ENCODE assay signal across 11 cellular contexts in the genomic region with DNA sequence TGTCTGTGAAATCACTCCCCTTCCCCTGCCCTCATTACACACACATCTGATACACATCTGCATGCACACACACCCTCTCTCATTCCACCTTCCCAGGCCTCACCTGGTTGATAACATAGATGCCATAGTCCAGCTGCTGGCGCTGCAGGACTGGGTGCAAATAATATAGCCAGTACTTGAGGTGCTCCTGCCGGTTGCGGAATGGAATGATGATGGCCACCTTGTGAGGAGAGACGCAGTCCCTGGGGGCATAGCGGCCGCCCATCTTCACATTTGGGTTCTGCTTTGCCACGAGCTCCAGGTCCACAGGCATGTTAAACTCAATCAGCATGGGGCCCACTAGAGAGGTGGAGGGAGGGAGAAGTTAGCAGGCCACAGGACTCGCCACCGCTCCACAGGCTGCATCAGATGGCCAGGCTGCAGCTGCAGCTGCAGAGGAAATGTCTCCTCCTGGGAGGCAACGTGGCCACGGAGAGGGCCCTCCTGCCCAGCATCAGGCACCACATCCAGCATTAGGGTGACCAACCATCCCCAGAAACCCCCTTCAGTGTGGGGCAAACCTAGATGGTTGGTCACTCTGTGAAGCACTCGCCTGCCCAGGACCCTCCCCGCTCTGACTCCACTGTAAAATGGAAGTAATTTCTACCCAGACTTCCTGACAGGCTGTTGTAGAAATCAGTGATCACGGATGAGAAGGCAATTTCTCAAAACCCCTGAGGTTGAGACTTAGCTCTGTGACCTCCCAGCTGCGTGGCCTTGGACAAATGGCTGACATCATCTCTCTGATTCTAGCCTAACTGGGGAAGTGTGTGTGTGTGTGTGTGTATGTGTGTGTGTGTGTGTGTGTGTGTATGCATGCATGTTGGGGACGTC. TPM values are rescaled to one million over a fixed set of nuclear protein-coding genes. Genes with fewer than 3 reads are reported as not detected.
DNase-seq lines count a peak whose midpoint lies in the region; ATAC-seq, FAIRE-seq and TF ChIP-seq lines count a peak whose summit lies in the region.
"Had no signal": no experiment of that assay in that cellular context is flagged by ENCODE, and none has a peak within 500 bp of the region (broad histone marks: within the 10 kb centered on the region; RNA-seq: fewer than 3 reads in every experiment).

No MANE protein-coding gene starts in this region.

- no peak overlapping the region for H3K4me2 ChIP-seq in HepG2 (ENCODE audit: low read depth, low read length)

- peak overlapping the region; percentile 84 for H3K4me3 Mint-ChIP-seq in natural killer cell treated with Interleukin-12 subunit alpha and Interleukin-12 subunit beta and Interleukin-15 and Interleukin-18, amount 100 ng/mL, for 72 hours

- 79% methylated on average over 16 of the region's 16 CpGs for WGBS in liver
- 96% methylated on average over 14 of the region's 16 CpGs for whole genome bisulfite sequencing in HepG2 (ENCODE audit: low lambda C conversion rate)
- 74 to 80% methylated on average over 12 to 16 of the region's 16 CpGs for WGBS in upper lobe of left lung, 2 donors

- DNase-seq in HepG2 (ENCODE audit: low spot score) (no peak), brain microvascular endothelial cell (peak; percentile 16), upper lobe of left lung (peak in 1 of 2 donors; percentile 24), frontal cortex (ENCODE audit: low spot score in 2 of 2) (no peak), NCI-H2081 treated with DMSO at 0.1 percent for 48 hours (lab: John Stamatoyannopoulos, UW) (no peak), DMS79 (lab: John Stamatoyannopoulos, UW) (no peak)
- DNase-seq in natural killer cell treated with Interleukin-12 subunit alpha and Interleukin-12 subunit beta and Interleukin-15 and Interleukin-18, amount 100 ng/mL, for 72 hours (ENCODE audit: low spot score) = no peak
- DNase-seq: NCI-H1105 treated with DMSO at 0.1 percent for 48 hours, T-helper 9 cell had no signal

- H2AFZ ChIP-seq in HepG2 (ENCODE audit: low read length) = no peak overlapping the region

- H3K27ac Mint-ChIP-seq in natural killer cell treated with Interleukin-12 subunit alpha and Interleukin-12 subunit beta and Interleukin-15 and Interleukin-18, amount 100 ng/mL, for 72 hours = peak overlapping the region; percentile 86 to 90

- H3K27me3 ChIP-seq in liver (ENCODE audit: control insufficient read depth in 4 of 4, insufficient read depth in 4 of 4, low read length in 3 of 4) (no peaks in the 10 kb centered on the region), HepG2 (ENCODE audit: control insufficient read depth in 1 of 2, insufficient read depth in 2 of 2, low read length in 2 of 2) (no peaks in the 10 kb centered on the region), brain microvascular endothelial cell (replicated peaks) (no peaks in the 10 kb centered on the region), upper lobe of left lung (no peaks in the 10 kb centered on the region)

- no peak overlapping the region for H3K4me3 ChIP-seq in liver (ENCODE audit: low read depth in 1 of 3, low read length in 3 of 3)
- H3K4me3 ChIP-seq in HepG2 (replicated peaks in 1 of 3; ENCODE audit: insufficient read depth in 1 of 3, low read depth in 2 of 3, low read length in 3 of 3) = no peak overlapping the region
- H3K4me3 ChIP-seq in brain microvascular endothelial cell (ENCODE audit: low read depth, low read length) = no peak overlapping the region
- no peak overlapping the region for H3K4me3 ChIP-seq in upper lobe of left lung

- H3K4me1 Mint-ChIP-seq in natural killer cell treated with Interleukin-12 subunit alpha and Interleukin-12 subunit beta and Interleukin-15 and Interleukin-18, amount 100 ng/mL, for 72 hours (ENCODE audit: low read depth in 2 of 2) = peaks cover 75 to 80% of the 10 kb centered on the region in 2 donors

- H3K27me3 Mint-ChIP-seq in natural killer cell treated with Interleukin-12 subunit alpha and Interleukin-12 subunit beta and Interleukin-15 and Interleukin-18, amount 100 ng/mL, for 72 hours = no peaks in the 10 kb centered on the region

- H4K20me1 ChIP-seq in HepG2 (ENCODE audit: insufficient read depth, low read length) = peaks cover 27% of the 10 kb centered on the region

- H3K36me3 Mint-ChIP-seq in natural killer cell treated with Interleukin-12 subunit alpha and Interleukin-12 subunit beta and Interleukin-15 and Interleukin-18, amount 100 ng/mL, for 72 hours = peaks cover 15% of the 10 kb centered on the region

- H3K9me3 ChIP-seq in liver (ENCODE audit: control insufficient read depth in 4 of 4, low read length in 3 of 4) (no peaks in the 10 kb centered on the region), HepG2 (ENCODE audit: low read length) (no peaks in the 10 kb centered on the region), upper lobe of left lung (no peaks in the 10 kb centered on the region)

- TF ChIP-seq RAD21 in liver (IDR thresholded peaks at IDR 0.05) (no peak), HepG2 (CRISPR knock-in tag; IDR thresholded peaks at IDR 0.05) (no peak)

- no peaks in the 10 kb centered on the region for H3K9me3 Mint-ChIP-seq in natural killer cell treated with Interleukin-12 subunit alpha and Interleukin-12 subunit beta and Interleukin-15 and Interleukin-18, amount 100 ng/mL, for 72 hours

- in situ Hi-C loops in HepG2 (cut with HindIII; ENCODE audit: extremely low pct_ligation_motif_present, low pct_unique_long_range_greater_than_20kb) = no loop called here
- in situ Hi-C loops in brain microvascular endothelial cell (cut with HindIII; ENCODE audit: low pct_ligation_motif_present, low sequenced_read_pairs) = no loop called here

- peaks cover 27% of the 10 kb centered on the region for H3K79me2 ChIP-seq in HepG2 (ENCODE audit: insufficient read depth, low read length)

- H3K9ac ChIP-seq in liver (ENCODE audit: low read depth in 1 of 2, low read length in 2 of 2) (no peak overlapping the region), HepG2 (ENCODE audit: insufficient read depth, low read depth, low read length) (no peak overlapping the region)

- TF ChIP-seq EP300 in HepG2 (IDR thresholded peaks at IDR 0.05; ENCODE audit: low read depth in 2 of 2, low read length in 2 of 2) (no peak), HepG2 (CRISPR knock-in tag; IDR thresholded peaks at IDR 0.05; ENCODE audit: borderline replicate concordance) (no peak), upper lobe of left lung (IDR thresholded peaks at IDR 0.05) (no peak)

- no peak for FAIRE-seq in HepG2 (lab: Jason Lieb, UNC)
- no peak for FAIRE-seq in frontal cortex (lab: Jason Lieb, UNC)

- TF ChIP-seq CTCF in liver (IDR thresholded peaks at IDR 0.05; ENCODE audit: low read depth, low read length, missing input control) = no peak
- TF ChIP-seq CTCF in HepG2 (CRISPR knock-in tag; IDR thresholded peaks at IDR 0.05) = no peak
- no peak for TF ChIP-seq CTCF in brain microvascular endothelial cell (IDR thresholded peaks at IDR 0.05; ENCODE audit: low read depth, low read length, missing control alignments)
- TF ChIP-seq CTCF in upper lobe of left lung (IDR thresholded peaks at IDR 0.05) = no peak

- POLR2A ChIA-PET in HepG2 (lab: Yijun Ruan, JAX) = no interaction called here

- ATAC-seq in HepG2 (no peak), upper lobe of left lung (ENCODE audit: low FRiP score in 2 of 2) (peak in 1 of 2 donors; percentile 3)
- no peak for ATAC-seq in natural killer cell treated with Interleukin-12 subunit alpha and Interleukin-12 subunit beta and Interleukin-15 and Interleukin-18, amount 100 ng/mL, for 72 hours

- H3K4me1 ChIP-seq in liver (ENCODE audit: control insufficient read depth in 4 of 4, insufficient read depth in 4 of 4, low read length in 3 of 4) (peaks cover 45 to 96% (median 90%) of the 10 kb centered on the region in 4 donors), HepG2 (ENCODE audit: insufficient read depth, low read length) (peaks cover 42% of the 10 kb centered on the region), upper lobe of left lung (peaks cover 63 to 79% (median 73%) of the 10 kb centered on the region in 4 donors)

- intact Hi-C loops in HepG2 (cut with micrococcal nuclease; ENCODE audit: unreplicated experiment) = no loop called here

- no TSS peak for BruUV-seq in HepG2 (replicated peaks; lab: Mats Ljungman, UMichigan)

- no peak for TF ChIP-seq POLR2A in HepG2 (IDR thresholded peaks at IDR 0.05; ENCODE audit: insufficient read depth in 1 of 2, low read depth in 2 of 2, low read length in 2 of 2)
- no peak for TF ChIP-seq POLR2A in upper lobe of left lung (IDR thresholded peaks at IDR 0.05)

- peaks cover 0 to 16% (median 12%) of the 10 kb centered on the region in 4 donors for H3K36me3 ChIP-seq in liver (ENCODE audit: control insufficient read depth in 4 of 4, insufficient read depth in 3 of 4, low read depth in 1 of 4, low read length in 3 of 4)
- H3K36me3 ChIP-seq in HepG2 (replicated peaks in 1 of 2; ENCODE audit: control insufficient read depth in 1 of 2, insufficient read depth in 2 of 2, low read length in 2 of 2) = peaks cover 12 to 44% of the 10 kb centered on the region in 2 experiments
- H3K36me3 ChIP-seq in brain microvascular endothelial cell (replicated peaks) = peaks cover 24% of the 10 kb centered on the region
- peaks cover 3 to 50% (median 26%) of the 10 kb centered on the region in 4 donors for H3K36me3 ChIP-seq in upper lobe of left lung

- H3K27ac ChIP-seq in liver (ENCODE audit: low read depth in 1 of 2, low read length in 2 of 2) = peak overlapping the region; percentile 45 to 54
- H3K27ac ChIP-seq in HepG2 (ENCODE audit: extremely low read length, insufficient read depth, low read length) = no peak overlapping the region
- H3K27ac ChIP-seq in brain microvascular endothelial cell = no peak overlapping the region
- peak overlapping the region; percentile 7 to 65 (median 24) for H3K27ac ChIP-seq in upper lobe of left lung
- H3K27ac ChIP-seq: HL-60 had no signal

- CTCF ChIA-PET in HepG2 (lab: Yijun Ruan, JAX; ENCODE audit: low intra/inter-chr PET ratio, low total read pairs) = no interaction called here

RNA-seq across cellular contexts. Expression of gene B4GALT1, which starts 31.8 kb away (rescaled TPM):
- total RNA-seq in liver (10 to 100 TPM; 27.3 to 58.1 TPM), HepG2 (2016; rRNA removed; fragmentation: Illumina TruSeq; extraction: Trizol) (15.7 TPM in 2 replicates), upper lobe of left lung (10 to 100 TPM; 26.2 to 83.3 (median 70.8) TPM), frontal cortex (0.82 TPM)
- polyA plus RNA-seq in liver (10 to 100 TPM; 25.9 to 59.8 TPM), HepG2 (2011; rRNA removed) (33.5 and 37.5 TPM in 2 replicates)
- 3.3 and 3.4 TPM in 2 replicates for total RNA-seq in HepG2 (2016; cell fraction: cytosol; rRNA removed; fragmentation: Illumina TruSeq; extraction: Trizol; ENCODE audit: low read depth)
- total RNA-seq in HepG2 (2016; cell fraction: insoluble cytoplasmic fraction; rRNA removed; fragmentation: Illumina TruSeq; extraction: Trizol) = 13.5 and 16.1 TPM in 2 replicates
- total RNA-seq in HepG2 (2016; cell fraction: membrane; rRNA removed; fragmentation: Illumina TruSeq; extraction: Trizol) = 19.9 and 20.6 TPM in 2 replicates
- total RNA-seq in HepG2 (2016; cell fraction: nucleus; rRNA removed; fragmentation: Illumina TruSeq; extraction: Trizol) = 22.5 and 25.2 TPM in 2 replicates
- polyA plus RNA-seq in HepG2 (2011; cell fraction: cytosol; rRNA removed) = 35.6 and 46.0 TPM in 2 replicates
- 14.7 and 19.1 TPM in 2 replicates for polyA plus RNA-seq in HepG2 (2011; cell fraction: nucleus; rRNA removed)
- polyA plus RNA-seq in HepG2 (2012) = 57.7 and 61.1 TPM in 2 replicates
- 5.0 and 5.4 TPM in 2 replicates for polyA plus RNA-seq in HepG2 (2016; cell fraction: cytosol; fragmentation: Illumina TruSeq; extraction: Trizol; ENCODE audit: low read depth)
- polyA plus RNA-seq in HepG2 (2016; cell fraction: insoluble cytoplasmic fraction; fragmentation: Illumina TruSeq; extraction: Trizol; ENCODE audit: low read depth) = 21.1 and 25.1 TPM in 2 replicates
- 21.2 TPM in 2 replicates for polyA plus RNA-seq in HepG2 (2016; cell fraction: membrane; fragmentation: Illumina TruSeq; extraction: Trizol; ENCODE audit: low read depth)
- 40.6 and 42.3 TPM in 2 replicates for polyA plus RNA-seq in HepG2 (2016; cell fraction: nucleus; fragmentation: Illumina TruSeq; extraction: Trizol; ENCODE audit: insufficient read depth, low read depth)
- 78.3 and 316 TPM in 2 replicates for polyA minus RNA-seq in HepG2 (2011; rRNA and poly(A)+ RNA removed; ENCODE audit: low replicate concordance)
- 35.8 and 41.0 TPM in 2 replicates for polyA minus RNA-seq in HepG2 (2011; cell fraction: cytosol; rRNA and poly(A)+ RNA removed)
- polyA minus RNA-seq in HepG2 (2011; cell fraction: nucleus; rRNA and poly(A)+ RNA removed) = 17.3 and 22.3 TPM in 2 replicates
- 10 to 100 TPM; 51.4 to 90.6 TPM for total RNA-seq in natural killer cell treated with Interleukin-12 subunit alpha and Interleukin-12 subunit beta and Interleukin-15 and Interleukin-18, amount 100 ng/mL, for 72 hours

RNA-seq across cellular contexts. Expression of gene SMU1, which starts 58.8 kb away (rescaled TPM):
- 10 to 100 TPM; 12.3 to 14.2 TPM for total RNA-seq in liver
- polyA plus RNA-seq in liver = 1 to 10 TPM; 5.3 to 6.7 TPM
- total RNA-seq in HepG2 (2016; rRNA removed; fragmentation: Illumina TruSeq; extraction: Trizol) = 36.6 and 51.5 TPM in 2 replicates
- total RNA-seq in HepG2 (2016; cell fraction: cytosol; rRNA removed; fragmentation: Illumina TruSeq; extraction: Trizol; ENCODE audit: low read depth) = 3.1 and 3.9 TPM in 2 replicates
- 36.2 and 50.8 TPM in 2 replicates for total RNA-seq in HepG2 (2016; cell fraction: insoluble cytoplasmic fraction; rRNA removed; fragmentation: Illumina TruSeq; extraction: Trizol)
- 8.5 and 9.5 TPM in 2 replicates for total RNA-seq in HepG2 (2016; cell fraction: membrane; rRNA removed; fragmentation: Illumina TruSeq; extraction: Trizol)
- total RNA-seq in HepG2 (2016; cell fraction: nucleus; rRNA removed; fragmentation: Illumina TruSeq; extraction: Trizol) = 17.2 and 19.0 TPM in 2 replicates
- polyA plus RNA-seq in HepG2 (2011; rRNA removed) = 12.4 and 12.9 TPM in 2 replicates
- polyA plus RNA-seq in HepG2 (2011; cell fraction: cytosol; rRNA removed) = 7.3 and 9.6 TPM in 2 replicates
- polyA plus RNA-seq in HepG2 (2011; cell fraction: nucleus; rRNA removed) = 4.2 and 5.2 TPM in 2 replicates
- polyA plus RNA-seq in HepG2 (2012) = 10.5 and 14.2 TPM in 2 replicates
- 1.4 and 1.8 TPM in 2 replicates for polyA plus RNA-seq in HepG2 (2016; cell fraction: cytosol; fragmentation: Illumina TruSeq; extraction: Trizol; ENCODE audit: low read depth)
- polyA plus RNA-seq in HepG2 (2016; cell fraction: insoluble cytoplasmic fraction; fragmentation: Illumina TruSeq; extraction: Trizol; ENCODE audit: low read depth) = 30.6 and 31.7 TPM in 2 replicates
- 2.9 and 3.4 TPM in 2 replicates for polyA plus RNA-seq in HepG2 (2016; cell fraction: membrane; fragmentation: Illumina TruSeq; extraction: Trizol; ENCODE audit: low read depth)
- 15.2 TPM in 2 replicates for polyA plus RNA-seq in HepG2 (2016; cell fraction: nucleus; fragmentation: Illumina TruSeq; extraction: Trizol; ENCODE audit: insufficient read depth, low read depth)
- 13.5 and 23.0 TPM in 2 replicates for polyA minus RNA-seq in HepG2 (2011; rRNA and poly(A)+ RNA removed; ENCODE audit: low replicate concordance)
- 13.7 and 17.2 TPM in 2 replicates for polyA minus RNA-seq in HepG2 (2011; cell fraction: cytosol; rRNA and poly(A)+ RNA removed)
- 13.6 and 16.0 TPM in 2 replicates for polyA minus RNA-seq in HepG2 (2011; cell fraction: nucleus; rRNA and poly(A)+ RNA removed)
- total RNA-seq in natural killer cell treated with Interleukin-12 subunit alpha and Interleukin-12 subunit beta and Interleukin-15 and Interleukin-18, amount 100 ng/mL, for 72 hours = 10 to 100 TPM; 22.5 to 22.7 TPM
- 10 to 100 TPM in 4 of 6 donors, 1 to 10 TPM in 2; 7.9 to 19.8 (median 17.2) TPM for total RNA-seq in upper lobe of left lung
- 53.4 TPM for total RNA-seq in frontal cortex

Comparison
In these comparisons a context has a peak if more than half of its experiments do, and no peak if none do; other contexts are left out.
1. H3K27ac ChIP-seq: peak in liver (2 of 2) and upper lobe of left lung (4 of 4); none in HepG2 (single experiment) and brain microvascular endothelial cell (single experiment).